8 cellular contexts compared by ENCODE assay signal in the genomic region with DNA sequence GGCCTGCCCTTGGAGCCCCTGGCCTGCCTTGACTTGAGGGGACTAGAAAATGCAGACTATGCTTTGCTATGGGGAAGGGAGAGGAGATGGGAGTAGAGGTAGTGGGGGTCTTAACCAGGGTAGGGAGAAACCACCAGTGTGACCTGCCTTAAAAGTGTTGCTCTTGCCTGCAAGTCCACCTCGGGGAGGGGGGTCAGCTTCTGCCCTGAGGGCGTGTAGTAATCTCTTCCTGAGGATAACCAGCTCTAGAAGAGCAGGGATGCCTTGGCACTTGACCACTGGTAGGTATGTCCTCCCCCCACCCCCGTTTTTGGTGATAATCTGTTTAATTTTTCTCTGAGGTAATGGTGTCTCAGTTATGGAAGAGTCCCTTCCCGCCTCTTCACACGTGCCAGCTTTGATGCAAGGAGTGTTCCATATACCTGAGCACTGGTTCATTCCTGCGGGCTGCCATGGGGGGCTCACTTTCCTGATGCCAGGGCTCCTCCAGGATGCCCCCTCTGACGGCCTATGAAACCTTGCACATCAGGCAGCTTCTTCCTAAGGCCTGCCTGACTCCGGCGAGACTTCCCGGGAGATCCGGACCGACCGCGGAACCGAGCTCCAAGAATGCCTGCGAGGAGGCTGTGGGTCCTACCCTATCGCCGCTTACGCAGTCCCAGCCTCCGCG. TPM values are rescaled to one million over a fixed set of nuclear protein-coding genes. Genes with fewer than 3 reads are reported as not detected.
DNase-seq lines count a peak whose midpoint lies in the region; ATAC-seq, FAIRE-seq and TF ChIP-seq lines count a peak whose summit lies in the region.

No MANE protein-coding gene starts in this region.

- intact Hi-C loops in lower leg skin (cut with DNase I; ENCODE audit: low total_unique reads) = loop anchor here (10.0 kb wide), 2 partner anchors 176 to 466 kb away; partner anchors contain the start of gene CCDC71

- H2AFZ ChIP-seq in H9 (ENCODE audit: low read length) = no peak overlapping the region

- H3K4me3 Mint-ChIP-seq in H9 = peak overlapping the region; percentile 88 to 94

- no peak overlapping the region for H3K56ac ChIP-seq in H9 (ENCODE audit: insufficient read length, low read depth, low read length)

- TF ChIP-seq POLR2A in A549 (IDR thresholded peaks at IDR 0.05; ENCODE audit: low read length) (no peak; the same call in 1 of the 2 replicates), lower leg skin (IDR thresholded peaks at IDR 0.05) (no peak), upper lobe of left lung (IDR thresholded peaks at IDR 0.05) (no peak), GM12891 (IDR thresholded peaks at IDR 0.05; ENCODE audit: low read depth, low read length) (no peak)

- no peaks in the 10 kb centered on the region; the same call in 1 of the 2 replicates for H3K79me2 ChIP-seq in H9 (ENCODE audit: insufficient read depth, low read length)

- no peaks in the 10 kb centered on the region for H3K79me1 ChIP-seq in H9 (ENCODE audit: insufficient read depth, low read depth, low read length, poor library complexity, severe bottlenecking)

- FAIRE-seq in A549 (lab: Jason Lieb, UNC) (no peak), GM12891 (lab: Jason Lieb, UNC) (no peak)

- H3K9me3 ChIP-seq in A549 (no peaks in the 10 kb centered on the region), H9 (ENCODE audit: control insufficient read depth, low read depth, low read length) (no peaks in the 10 kb centered on the region), upper lobe of left lung (no peaks in the 10 kb centered on the region)

- H3K23ac ChIP-seq in H9 (ENCODE audit: insufficient read length, low read depth, low read length) = no peak overlapping the region

- H3K36me3 Mint-ChIP-seq in H9 (ENCODE audit: insufficient read depth in 1 of 3, low read depth in 3 of 3) = peaks cover 6 to 33% (median 11%) of the 10 kb centered on the region in 3 experiments

- H3K23me2 ChIP-seq in H9 (ENCODE audit: insufficient read length, low read depth, low read length, poor library complexity, severe bottlenecking) = peaks cover 21% of the 10 kb centered on the region

- peak overlapping the region; percentile 93 to 97 for H3K27ac ChIP-seq in A549
- H3K27ac ChIP-seq in H9 (ENCODE audit: insufficient read length, low read depth, low read length) = no peak overlapping the region
- H3K27ac ChIP-seq in adipose tissue (ENCODE audit: low read depth, low read length) = peak overlapping the region; percentile 5
- H3K27ac ChIP-seq in upper lobe of left lung = peak overlapping the region; percentile 87 to 92 (median 90)

- TF ChIP-seq CTCF in A549 (IDR thresholded peaks at IDR 0.05) (no peak), H9 (conservative IDR thresholded peaks at IDR 0.05) (no peak), lower leg skin (IDR thresholded peaks at IDR 0.05) (no peak), upper lobe of left lung (IDR thresholded peaks at IDR 0.05) (no peak)

- no peak overlapping the region for H2BK12ac ChIP-seq in H9 (ENCODE audit: insufficient read length, low read depth, low read length)

- H3K4me1 Mint-ChIP-seq in H9 = peaks cover 20% of the 10 kb centered on the region in 2 experiments

- H4K5ac ChIP-seq in H9 (ENCODE audit: insufficient read length, low read depth, low read length) = no peak overlapping the region

- no peak for TF ChIP-seq RAD21 in A549 (conservative IDR thresholded peaks at IDR 0.05 in 1 of 2, IDR thresholded peaks at IDR 0.05 in 1 of 2)

- peak overlapping the region; percentile 92 for H3K4me3 ChIP-seq in A549
- H3K4me3 ChIP-seq in lower leg skin (ENCODE audit: low read depth, poor library complexity, severe bottlenecking) = peak overlapping the region; percentile 61
- peak overlapping the region; percentile 42 to 94 (median 78) for H3K4me3 ChIP-seq in upper lobe of left lung

- H4K91ac ChIP-seq in H9 (ENCODE audit: insufficient read length, low read depth, low read length) = no peak overlapping the region

- H3K18ac ChIP-seq in H9 (ENCODE audit: insufficient read length, low read depth, low read length) = peak overlapping the region; percentile 81

- H3K27me3 ChIP-seq in H9 (ENCODE audit: insufficient read depth, low read length) (no peaks in the 10 kb centered on the region), upper lobe of left lung (no peaks in the 10 kb centered on the region)

- peak overlapping the region; percentile 49; the same call in 1 of the 2 replicates for H3K14ac ChIP-seq in H9 (ENCODE audit: insufficient read depth, low read length)

- no peak overlapping the region for H2BK5ac ChIP-seq in H9 (ENCODE audit: insufficient read length, low read length)

- H3K36me3 ChIP-seq in upper lobe of left lung = peaks cover 0 to 26% (median 14%) of the 10 kb centered on the region in 4 donors

- no peak overlapping the region for H2BK15ac ChIP-seq in H9 (ENCODE audit: low read depth, low read length)

- no peak overlapping the region for H3K4ac ChIP-seq in H9 (ENCODE audit: low read depth, low read length)

- WGBS in A549 (ENCODE audit: missing lambda C conversion rate) = 4% methylated on average over 4 of the region's 21 CpGs
- WGBS in H9 (ENCODE audit: extremely low coverage, insufficient read length, low lambda C conversion rate) = no CpG with 5 or more reads among the region's 21 CpGs
- WGBS in adipose tissue, 3 donors = 3 to 6% (median 4%) methylated on average over 21 of the region's 21 CpGs
- 5 to 9% methylated on average over 21 of the region's 21 CpGs for WGBS in lower leg skin, 2 donors
- 6 to 11% methylated on average over 8 to 19 of the region's 21 CpGs for WGBS in upper lobe of left lung, 2 donors

- POLR2A ChIA-PET in A549 (lab: Yijun Ruan, JAX) = interaction anchor here (0.5 to 1.7 kb wide), 7 partner anchors 12 to 440 kb away, joined by 3 to 24 read pairs (median 3); partner anchors contain the start of genes IMPDH2, NDUFAF3, NICN1 and QRICH1

- H4K20me1 ChIP-seq in H9 (ENCODE audit: control insufficient read depth, insufficient read depth, insufficient read length) = no peaks in the 10 kb centered on the region

- DNase-seq in A549 (ENCODE audit: low read depth in 1 of 2, low spot score in 1 of 2) (no peak), H9 (no peak), lower leg skin (ENCODE audit: low spot score in 2 of 2) (no peak), upper lobe of left lung (no peak), GM12891 (ENCODE audit: insufficient read length, low spot score) (no peak), amygdala (lab: John Stamatoyannopoulos, UW) (no peak)

- no peaks in the 10 kb centered on the region; the same call in 1 of the 2 replicates for H3K27me3 Mint-ChIP-seq in H9 (ENCODE audit: low read depth)

- H3K9me3 Mint-ChIP-seq in H9 = no peaks in the 10 kb centered on the region

- H3K27ac Mint-ChIP-seq in H9 = peak overlapping the region; percentile 86 to 97 (median 91); a peak in 5 of 7 replicates

- peak overlapping the region; percentile 31 for H3K9ac ChIP-seq in H9 (ENCODE audit: extremely low read depth, insufficient read length, low read length)

- no peak overlapping the region for H3T11ph ChIP-seq in H9 (ENCODE audit: low read length)

- H4K8ac ChIP-seq in H9 (replicated peaks; ENCODE audit: insufficient read length, low read depth, low read length) = no peak overlapping the region

- H2BK120ac ChIP-seq in H9 (ENCODE audit: low read depth, low read length, poor library complexity, severe bottlenecking) = no peak overlapping the region

- ATAC-seq in A549 (peak in 1 of 2 experiments; percentile 4; a peak in 2 of 6 replicates), upper lobe of left lung (ENCODE audit: low FRiP score in 2 of 2) (no peak), GM18861 (IDR thresholded peaks at IDR 0.05; ENCODE audit: unreplicated experiment) (no peak)

- TF ChIP-seq EP300 in A549 (IDR thresholded peaks at IDR 0.05) (no peak), upper lobe of left lung (IDR thresholded peaks at IDR 0.05) (no peak)

- CTCF ChIA-PET in A549 (lab: Yijun Ruan, JAX) = interaction anchor here (0.6 to 16.7 kb wide), 13 partner anchors 12 to 639 kb away, joined by 3 to 385 read pairs (median 4); partner anchors contain the start of genes ARIH2, DALRD3, IMPDH2 and NDUFAF3

- H2AK5ac ChIP-seq in H9 (ENCODE audit: insufficient read length, low read length) = no peak overlapping the region

- H3K4me1 ChIP-seq in A549 (peaks cover 25% of the 10 kb centered on the region), H9 (ENCODE audit: insufficient read depth, low read length) (peaks cover 11% of the 10 kb centered on the region; the same call in 1 of the 2 replicates), upper lobe of left lung (peaks cover 23 to 33% (median 27%) of the 10 kb centered on the region in 4 donors)

- H3K4me2 ChIP-seq in A549 (peak overlapping the region; percentile 79), H9 (ENCODE audit: insufficient read depth, insufficient read length, low read length) (peak overlapping the region; percentile 90)

- no peak overlapping the region for H2BK20ac ChIP-seq in H9 (ENCODE audit: low read depth, low read length, poor library complexity, severe bottlenecking)

RNA-seq across cellular contexts. Expression of gene P4HTM, which starts 0.8 kb away (rescaled TPM):
- polyA plus RNA-seq in A549 (2011; rRNA removed) (16.4 and 18.9 TPM in 2 replicates), A549 (2017; fragmentation: RNase III; extraction: RNeasy Plus Mini Kit Qiagen cat#74134 plus additional on column Dnase treatment) (12.1 to 14.4 TPM (median 13.8 TPM) in 3 replicates), adipose tissue (10 to 100 TPM; 11.7 to 41.1 (median 20.2) TPM)
- 23.9 and 26.5 TPM in 2 replicates for polyA plus RNA-seq in A549 (2012; cell fraction: cytosol; rRNA removed)
- 77.9 and 98.6 TPM in 2 replicates for polyA plus RNA-seq in A549 (2012; cell fraction: nucleus; rRNA removed)
- 26.4 and 30.0 TPM in 2 replicates for polyA minus RNA-seq in A549 (2011; rRNA and poly(A)+ RNA removed)
- total RNA-seq in H9 (2021) (34.5 and 36.0 TPM in 2 replicates), lower leg skin (10 to 100 TPM; 23.4 to 41.9 (median 36.0) TPM), upper lobe of left lung (100 to 1,000 TPM in 1 of 6 donors, 10 to 100 TPM in 5; 44.2 to 184 (median 69.9) TPM)
- 17.9 TPM for polyA plus RNA-seq in GM12891 (2012; ENCODE audit: low read depth, missing spikeins)

RNA-seq across cellular contexts. Expression of gene WDR6, which starts 17.9 kb away (rescaled TPM):
- polyA plus RNA-seq in A549 (2011; rRNA removed) (64.2 and 80.5 TPM in 2 replicates), A549 (2017; fragmentation: RNase III; extraction: RNeasy Plus Mini Kit Qiagen cat#74134 plus additional on column Dnase treatment) (97.6 to 106 TPM (median 99.6 TPM) in 3 replicates), adipose tissue (10 to 100 TPM; 59.2 to 90.6 (median 69.6) TPM)
- polyA plus RNA-seq in A549 (2012; cell fraction: cytosol; rRNA removed) = 105 and 126 TPM in 2 replicates
- 629 and 659 TPM in 2 replicates for polyA plus RNA-seq in A549 (2012; cell fraction: nucleus; rRNA removed)
- 96.2 and 100 TPM in 2 replicates for polyA minus RNA-seq in A549 (2011; rRNA and poly(A)+ RNA removed)
- total RNA-seq in H9 (2021) (282 and 298 TPM in 2 replicates), lower leg skin (10 to 100 TPM; 39.5 to 86.9 (median 49.8) TPM), upper lobe of left lung (100 to 1,000 TPM; 100 to 279 (median 123) TPM)
- polyA plus RNA-seq in GM12891 (2012; ENCODE audit: low read depth, missing spikeins) = 126 TPM

RNA-seq across cellular contexts. Expression of gene DALRD3, which starts 29.1 kb away (rescaled TPM):
- 35.8 and 47.1 TPM in 2 replicates for polyA plus RNA-seq in A549 (2011; rRNA removed)
- polyA plus RNA-seq in A549 (2012; cell fraction: cytosol; rRNA removed) = 41.1 and 49.9 TPM in 2 replicates
- 126 and 127 TPM in 2 replicates for polyA plus RNA-seq in A549 (2012; cell fraction: nucleus; rRNA removed)
- polyA plus RNA-seq in A549 (2017; fragmentation: RNase III; extraction: RNeasy Plus Mini Kit Qiagen cat#74134 plus additional on column Dnase treatment) = 20.1 to 21.4 TPM (median 20.5 TPM) in 3 replicates
- polyA minus RNA-seq in A549 (2011; rRNA and poly(A)+ RNA removed) = 60.7 and 76.0 TPM in 2 replicates
- total RNA-seq in H9 (2021) = 27.1 and 32.3 TPM in 2 replicates
- polyA plus RNA-seq in adipose tissue = 10 to 100 TPM; 25.5 to 46.4 (median 25.9) TPM
- 10 to 100 TPM; 51.5 to 78.4 (median 62.1) TPM for total RNA-seq in lower leg skin
- 10 to 100 TPM; 28.5 to 67.1 (median 35.7) TPM for total RNA-seq in upper lobe of left lung
- polyA plus RNA-seq in GM12891 (2012; ENCODE audit: low read depth, missing spikeins) = 22.2 TPM

RNA-seq across cellular contexts. Expression of gene NDUFAF3, which starts 32.7 kb away (rescaled TPM):
- 44.3 and 46.5 TPM in 2 replicates for polyA plus RNA-seq in A549 (2011; rRNA removed)
- 117 and 142 TPM in 2 replicates for polyA plus RNA-seq in A549 (2012; cell fraction: cytosol; rRNA removed)
- 75.9 and 117 TPM in 2 replicates for polyA plus RNA-seq in A549 (2012; cell fraction: nucleus; rRNA removed)
- 68.1 to 76.9 TPM (median 71.4 TPM) in 3 replicates for polyA plus RNA-seq in A549 (2017; fragmentation: RNase III; extraction: RNeasy Plus Mini Kit Qiagen cat#74134 plus additional on column Dnase treatment)
- polyA minus RNA-seq in A549 (2011; rRNA and poly(A)+ RNA removed) = 52.6 and 55.7 TPM in 2 replicates
- 39.9 and 40.7 TPM in 2 replicates for total RNA-seq in H9 (2021)
- 100 to 1,000 TPM in 2 of 3 donors, 10 to 100 TPM in 1; 38.6 to 163 (median 120) TPM for polyA plus RNA-seq in adipose tissue
- 10 to 100 TPM; 24.2 to 85.9 (median 65.0) TPM for total RNA-seq in lower leg skin
- total RNA-seq in upper lobe of left lung = 100 to 1,000 TPM in 3 of 6 donors, 10 to 100 TPM in 3; 75.4 to 166 (median 101) TPM
- polyA plus RNA-seq in GM12891 (2012; ENCODE audit: low read depth, missing spikeins) = 105 TPM

RNA-seq across cellular contexts. Expression of gene IMPDH2, which starts 39.9 kb away (rescaled TPM):
- 212 and 222 TPM in 2 replicates for polyA plus RNA-seq in A549 (2011; rRNA removed)
- 207 and 237 TPM in 2 replicates for polyA plus RNA-seq in A549 (2012; cell fraction: cytosol; rRNA removed)
- 220 and 246 TPM in 2 replicates for polyA plus RNA-seq in A549 (2012; cell fraction: nucleus; rRNA removed)
- polyA plus RNA-seq in A549 (2017; fragmentation: RNase III; extraction: RNeasy Plus Mini Kit Qiagen cat#74134 plus additional on column Dnase treatment) = 175 to 203 TPM (median 177 TPM) in 3 replicates
- polyA minus RNA-seq in A549 (2011; rRNA and poly(A)+ RNA removed) = 336 and 390 TPM in 2 replicates
- total RNA-seq in H9 (2021) = 408 and 414 TPM in 2 replicates
- polyA plus RNA-seq in adipose tissue = 100 to 1,000 TPM; 124 to 247 (median 150) TPM
- total RNA-seq in lower leg skin = 100 to 1,000 TPM; 205 to 275 (median 222) TPM
- 100 to 1,000 TPM in 3 of 6 donors, 10 to 100 TPM in 3; 67.1 to 142 (median 97.3) TPM for total RNA-seq in upper lobe of left lung
- polyA plus RNA-seq in GM12891 (2012; ENCODE audit: low read depth, missing spikeins) = 251 TPM
